28 cellular contexts compared by ENCODE assay signal in the genomic region with DNA sequence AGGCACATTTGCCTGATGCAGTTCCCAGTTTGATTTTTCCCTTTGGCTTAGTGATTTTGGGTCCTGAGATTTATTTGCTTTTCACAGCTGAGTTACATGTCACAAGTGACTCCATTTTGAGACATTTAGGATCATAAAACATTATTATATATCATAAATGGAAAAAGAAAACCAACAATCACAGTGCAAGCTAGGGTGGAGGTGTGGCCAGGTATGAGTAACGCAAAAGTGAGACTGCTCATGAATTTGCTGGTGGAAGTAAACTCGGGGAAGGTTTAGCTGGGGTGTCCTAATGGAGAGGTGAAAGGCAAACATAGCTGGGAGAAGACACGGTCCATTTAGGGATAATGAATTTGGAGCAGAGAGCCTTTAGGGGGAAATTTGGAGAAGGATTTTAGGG. TPM values are rescaled to one million over a fixed set of nuclear protein-coding genes. Genes with fewer than 3 reads are reported as not detected.
"Had no signal": no experiment of that assay in that cellular context is flagged by ENCODE, and none has a peak within 500 bp of the region (broad histone marks: within the 10 kb centered on the region; RNA-seq: fewer than 3 reads in every experiment).

No MANE protein-coding gene starts in this region.

- H3K36me3 Mint-ChIP-seq: immature natural killer cell, mesothelial cell of epicardium had no signal

- H3K27ac ChIP-seq: epithelial cell of prostate, esophagus squamous epithelium, gastrocnemius medialis, heart right ventricle, left lung, lower lobe of right lung had no signal

- ATAC-seq: effector memory CD8-positive, alpha-beta T cell; esophagus mucosa; gastrocnemius medialis; heart right ventricle; left lung; left ventricle myocardium superior; lower lobe of right lung had no signal

- H3K4me3 Mint-ChIP-seq: dendritic cell treated with granulocyte-macrophage colony-stimulating factor and Interleukin-4, amounts not matched to agents 40 ng/mL and 50 ng/mL, for 4 days; effector memory CD8-positive, alpha-beta T cell; endodermal cell; mesothelial cell of epicardium had no signal

- H3K27me3 ChIP-seq: esophagus squamous epithelium, gastrocnemius medialis, left lung had no signal

- H3K4me3 ChIP-seq: esophagus squamous epithelium, gastrocnemius medialis, heart right ventricle, left lung, lower lobe of right lung had no signal

- H3K36me3 ChIP-seq: esophagus squamous epithelium, gastrocnemius medialis, heart right ventricle, left lung, lower lobe of right lung had no signal

- H3K4me1 ChIP-seq: esophagus squamous epithelium, gastrocnemius medialis, heart right ventricle, left lung, lower lobe of right lung had no signal

- H3K4me1 Mint-ChIP-seq: endodermal cell, mesothelial cell of epicardium had no signal

- H3K9me3 ChIP-seq: esophagus squamous epithelium, gastrocnemius medialis, heart right ventricle, left lung, lower lobe of right lung had no signal

- H3K9me3 Mint-ChIP-seq: dendritic cell treated with granulocyte-macrophage colony-stimulating factor and Interleukin-4, amounts not matched to agents 40 ng/mL and 50 ng/mL, for 4 days; effector memory CD8-positive, alpha-beta T cell; endodermal cell; immature natural killer cell had no signal

- H3K27ac Mint-ChIP-seq: dendritic cell treated with granulocyte-macrophage colony-stimulating factor and Interleukin-4, amounts not matched to agents 40 ng/mL and 50 ng/mL, for 4 days; effector memory CD8-positive, alpha-beta T cell; endodermal cell; mesothelial cell of epicardium had no signal

- DNase-seq: cortex of kidney; effector CD8-positive, alpha-beta T cell; effector memory CD8-positive, alpha-beta T cell; endodermal cell; erythroblast; esophagus squamous epithelium; foreskin fibroblast; foreskin melanocyte; gastrocnemius medialis; glutamatergic neuron; head of caudate nucleus; heart right ventricle; hippocampal formation; islet precursor cell; kidney; left lung; left ventricle myocardium superior; lower lobe of right lung had no signal

RNA-seq across cellular contexts. Expression of gene UCN3, which starts 21.7 kb away (rescaled TPM):
- total RNA-seq: dermis microvascular lymphatic vessel endothelial cell, endodermal cell, esophagus mucosa, esophagus squamous epithelium, gastrocnemius medialis, glomerular endothelial cell, heart right ventricle, kidney, left ventricle myocardium superior, lower leg skin, lung microvascular endothelial cell, mesenteric fat pad, mesothelial cell of epicardium had no signal
- polyA plus RNA-seq: heart right ventricle, immature natural killer cell had no signal
